Comparison of ENCODE assay signal across 25 cellular contexts in the genomic region with DNA sequence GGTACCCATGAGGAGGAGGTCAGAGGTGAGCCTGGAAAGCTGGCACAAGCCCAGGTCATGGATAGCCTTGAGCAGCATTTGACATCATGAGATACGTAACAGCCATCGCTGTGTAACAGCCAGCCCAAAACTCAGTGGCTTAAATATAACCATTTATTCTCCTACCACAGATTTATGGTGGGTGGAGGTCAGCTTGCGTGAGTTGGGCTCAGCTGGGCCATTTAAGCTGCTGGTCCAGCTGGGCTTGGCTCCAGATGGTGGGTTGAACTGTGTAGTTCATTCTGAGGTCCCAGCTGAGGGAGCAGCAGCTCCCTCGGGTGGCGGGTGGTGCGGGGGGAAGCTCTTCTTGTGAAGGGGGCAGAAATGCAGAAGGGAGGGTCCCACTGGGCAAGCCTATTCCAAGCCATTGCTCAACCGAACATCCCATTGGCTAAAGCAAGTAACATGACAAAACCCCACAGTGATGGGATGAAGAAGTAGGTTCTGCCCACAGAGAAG.
"Had no signal": no experiment of that assay in that cellular context is flagged by ENCODE, and none has a peak within 500 bp of the region (broad histone marks: within the 10 kb centered on the region; RNA-seq: fewer than 3 reads in every experiment).

No MANE protein-coding gene starts in this region.

- H3K9me3 Mint-ChIP-seq: activated T-cell treated with anti-CD3 and anti-CD28 coated beads, Interleukin-2, amount 50 U/mL, for 24 hours; activated T-helper 17 cell treated with anti-CD3 and anti-CD28 coated beads, Interleukin-2, amount 50 U/mL, for 72 hours; central memory CD8-positive, alpha-beta T cell; neural crest cell; WTC11 had no signal

- H3K4me1 Mint-ChIP-seq: activated CD4-positive, alpha-beta T cell treated with anti-CD3 and anti-CD28 coated beads for 36 hours; activated T-helper 17 cell treated with anti-CD3 and anti-CD28 coated beads, Interleukin-2, amount 50 U/mL, for 72 hours; central memory CD8-positive, alpha-beta T cell; naive thymus-derived CD4-positive, alpha-beta T cell; neural crest cell had no signal

- H3K27ac ChIP-seq: breast epithelium, esophagus muscularis mucosa, left ventricle myocardium inferior, sigmoid colon, thoracic aorta, upper lobe of right lung had no signal

- H3K27ac Mint-ChIP-seq: activated CD4-positive, alpha-beta T cell treated with anti-CD3 and anti-CD28 coated beads for 36 hours; activated naive CD8-positive, alpha-beta T cell; activated T-cell treated with anti-CD3 and anti-CD28 coated beads, Interleukin-2, amount 50 U/mL, for 24 hours; activated T-helper 17 cell treated with anti-CD3 and anti-CD28 coated beads, Interleukin-2, amount 50 U/mL, for 72 hours; naive thymus-derived CD4-positive, alpha-beta T cell; WTC11 had no signal

- H3K36me3 Mint-ChIP-seq: activated naive CD8-positive, alpha-beta T cell; naive thymus-derived CD4-positive, alpha-beta T cell; WTC11 had no signal

- DNase-seq: activated CD4-positive, alpha-beta T cell treated with anti-CD3 and anti-CD28 coated beads for 36 hours; activated CD4-positive, alpha-beta T cell treated with anti-CD3 and anti-CD28 coated beads, Interleukin-2, amount 50 U/mL, for 4 hours; activated CD8-positive, alpha-beta memory T cell treated with anti-CD3 and anti-CD28 coated beads for 24 hours; activated CD8-positive, alpha-beta memory T cell treated with anti-CD3 and anti-CD28 coated beads, Interleukin-2, amount 50 U/mL, for 4 hours; activated naive CD4-positive, alpha-beta T cell; activated T-cell treated with anti-CD3 and anti-CD28 coated beads, Interleukin-2, amount 50 U/mL, for 24 hours; effector memory CD4-positive, alpha-beta T cell; hippocampal formation; left ventricle myocardium inferior; naive thymus-derived CD4-positive, alpha-beta T cell; sigmoid colon; stimulated activated CD4-positive, alpha-beta T cell treated with anti-CD3 and anti-CD28 coated beads, Interleukin-15, amount 100 ng/mL, for 24 hours; stimulated activated CD4-positive, alpha-beta T cell treated with anti-CD3 and anti-CD28 coated beads, Interleukin-2, amount 100 ng/mL, for 48 hours; stimulated activated naive CD4-positive, alpha-beta T cell treated with Interleukin-2 at 50 U/mL for 16 hours; T-helper 9 cell; upper lobe of right lung had no signal

- H3K36me3 ChIP-seq: breast epithelium, esophagus muscularis mucosa, left ventricle myocardium inferior, sigmoid colon, thoracic aorta, upper lobe of right lung had no signal

- H3K4me2 ChIP-seq: smooth muscle cell had no signal

- H3K4me3 Mint-ChIP-seq: activated CD4-positive, alpha-beta T cell treated with anti-CD3 and anti-CD28 coated beads for 36 hours; activated naive CD8-positive, alpha-beta T cell; activated T-cell treated with anti-CD3 and anti-CD28 coated beads, Interleukin-2, amount 50 U/mL, for 24 hours; activated T-helper 17 cell treated with anti-CD3 and anti-CD28 coated beads, Interleukin-2, amount 50 U/mL, for 72 hours; central memory CD8-positive, alpha-beta T cell; naive thymus-derived CD4-positive, alpha-beta T cell; neural crest cell; WTC11 had no signal

- H3K9me3 ChIP-seq: breast epithelium, esophagus muscularis mucosa, left ventricle myocardium inferior, sigmoid colon, thoracic aorta, upper lobe of right lung had no signal

- ATAC-seq: activated CD4-positive, alpha-beta T cell treated with anti-CD3 and anti-CD28 coated beads for 36 hours; activated T-helper 17 cell treated with anti-CD3 and anti-CD28 coated beads, Interleukin-2, amount 50 U/mL, for 72 hours; WTC11 had no signal

- H3K4me3 ChIP-seq: breast epithelium, esophagus muscularis mucosa, left ventricle myocardium inferior, sigmoid colon, smooth muscle cell, thoracic aorta, upper lobe of right lung had no signal

- H3K4me1 ChIP-seq: breast epithelium, esophagus muscularis mucosa, sigmoid colon, upper lobe of right lung had no signal
